Comparison of ENCODE assay signal across 1 cellular context in genomic region chr6:121319603-121320002, GRCh38.
A peak's percentile ranks its signal among the peaks of the same experiment; 100 is the strongest.
TF ChIP-seq lines count a peak whose summit lies in the region.

No MANE protein-coding gene starts in this region.

TF ChIP-seq in K562, 482 proteins besides CTCF, POLR2A, EP300 and RAD21:
- TF ChIP-seq MAFG (tag; conservative IDR thresholded peaks at IDR 0.05) (peak; percentile 57), MAFF (IDR thresholded peaks at IDR 0.05; ENCODE audit: low read length) (peak; percentile 37; the same call in 1 of the 2 replicates), C11orf30 (IDR thresholded peaks at IDR 0.05; ENCODE audit: low read depth) (peak; percentile 72), CBFA2T3 (IDR thresholded peaks at IDR 0.05) (no peak), ZNF316 (IDR thresholded peaks at IDR 0.05) (peak; percentile 87)
